In genomic region chr1:28642056-28642846, GRCh38 we compare ENCODE assay signal across 8 cellular contexts. TPM values are rescaled to one million over a fixed set of nuclear protein-coding genes. Genes with fewer than 3 reads are reported as not detected.
DNase-seq lines count a peak whose midpoint lies in the region; ATAC-seq and TF ChIP-seq lines count a peak whose summit lies in the region.

No MANE protein-coding gene starts in this region.

- H3K36me3 Mint-ChIP-seq in activated CD4-positive, alpha-beta T cell treated with anti-CD3 and anti-CD28 coated beads for 36 hours (ENCODE audit: low read depth) = peaks cover 5% of the 10 kb centered on the region

- ATAC-seq in activated CD4-positive, alpha-beta T cell treated with anti-CD3 and anti-CD28 coated beads for 36 hours = peak; percentile 18
- peak; percentile 13 for ATAC-seq in HG03103 (IDR thresholded peaks at IDR 0.05; ENCODE audit: low read depth, unreplicated experiment)

- H3K27ac Mint-ChIP-seq in activated CD4-positive, alpha-beta T cell treated with anti-CD3 and anti-CD28 coated beads for 36 hours = peak overlapping the region; percentile 97

- H3K4me3 ChIP-seq in WI38 (ENCODE audit: low read depth, low read length) = peak overlapping the region; percentile 85

- intact Hi-C loops in activated CD4-positive, alpha-beta T cell treated with anti-CD3 and anti-CD28 coated beads for 36 hours (cut with DNase I, micrococcal nuclease) = loop anchor here (2.0 to 10.0 kb wide), 8 partner anchors 123 to 1320 kb away; partner anchors contain the start of genes ATP5IF1 (in 1 of the 2), EYA3 (in 1 of the 2), PHACTR4 (in 1 of the 2) and STX12 (in 1 of the 2)
- intact Hi-C loops in posterior vena cava (cut with DNase I) = no loop called here

- H3K4me3 Mint-ChIP-seq in activated CD4-positive, alpha-beta T cell treated with anti-CD3 and anti-CD28 coated beads for 36 hours = peak overlapping the region; percentile 98

- TF ChIP-seq CTCF in WI38 (IDR thresholded peaks at IDR 0.05; ENCODE audit: low read depth, low read length) = no peak

- CTCF ChIA-PET in activated CD4-positive, alpha-beta T cell treated with anti-CD3 and anti-CD28 coated beads for 36 hours (lab: Charles Lee) = interaction anchor here (0.7 to 2.6 kb wide), 6 partner anchors 26 to 142 kb away, joined by 3 to 24 read pairs (median 4); partner anchors contain the start of genes GMEB1 and YTHDF2

- POLR2A ChIA-PET in activated CD4-positive, alpha-beta T cell treated with anti-CD3 and anti-CD28 coated beads for 36 hours (lab: Charles Lee) = interaction anchor here (0.6 to 2.5 kb wide), 13 partner anchors 17 to 540 kb away, joined by 3 to 35 read pairs (median 4); partner anchors contain the start of genes GMEB1, RCC1, SRSF4 and YTHDF2

- H3K9me3 Mint-ChIP-seq in activated CD4-positive, alpha-beta T cell treated with anti-CD3 and anti-CD28 coated beads for 36 hours (ENCODE audit: low read depth) = no peaks in the 10 kb centered on the region

- H3K27me3 Mint-ChIP-seq in activated CD4-positive, alpha-beta T cell treated with anti-CD3 and anti-CD28 coated beads for 36 hours = no peaks in the 10 kb centered on the region

- H3K4me1 Mint-ChIP-seq in activated CD4-positive, alpha-beta T cell treated with anti-CD3 and anti-CD28 coated beads for 36 hours = peaks cover 45% of the 10 kb centered on the region

- DNase-seq in activated CD4-positive, alpha-beta T cell treated with anti-CD3 and anti-CD28 coated beads for 36 hours = no peak
- no peak for DNase-seq in activated CD4-positive, alpha-beta T cell treated with anti-CD3 and anti-CD28 coated beads for 4 hours
- DNase-seq in foreskin melanocyte = peak; percentile 21
- peak; percentile 28 for DNase-seq in pons (ENCODE audit: low spot score)
- no peak for DNase-seq in posterior vena cava (ENCODE audit: low spot score)
- DNase-seq in cerebellar cortex (ENCODE audit: low spot score) = no peak

RNA-seq across cellular contexts. Expression of gene TAF12, which starts 0.6 kb away (rescaled TPM):
- total RNA-seq in activated CD4-positive, alpha-beta T cell treated with anti-CD3 and anti-CD28 coated beads for 36 hours = 10 to 100 TPM; 23.8 to 32.5 TPM
- total RNA-seq in posterior vena cava = 10 to 100 TPM; 14.9 to 16.5 TPM

RNA-seq across cellular contexts. Expression of gene RNU11, which starts 6.1 kb away (rescaled TPM):
- not detected for total RNA-seq in activated CD4-positive, alpha-beta T cell treated with anti-CD3 and anti-CD28 coated beads for 36 hours
- total RNA-seq in posterior vena cava = not detected

RNA-seq across cellular contexts. Expression of gene GMEB1, which starts 26.3 kb away (rescaled TPM):
- 10 to 100 TPM; 20.3 to 25.4 TPM for total RNA-seq in activated CD4-positive, alpha-beta T cell treated with anti-CD3 and anti-CD28 coated beads for 36 hours
- total RNA-seq in posterior vena cava = 10 to 100 TPM in 1 of 2 donors, 1 to 10 TPM in 1; 8.7 to 10.6 TPM

RNA-seq across cellular contexts. Expression of gene RAB42, which starts 50.2 kb away (rescaled TPM):
- total RNA-seq in activated CD4-positive, alpha-beta T cell treated with anti-CD3 and anti-CD28 coated beads for 36 hours = under 1 TPM in 1 of 2 experiments, not detected in 1; 0.09 TPM
- 1 to 10 TPM; 3.5 to 4.2 TPM for total RNA-seq in posterior vena cava

Comparison
In these comparisons a context has a peak if more than half of its experiments do, and no peak if none do; other contexts are left out.
1. DNase-seq: peak in foreskin melanocyte (single experiment) and pons (single experiment); none in activated CD4-positive, alpha-beta T cell treated with anti-CD3 and anti-CD28 coated beads for 36 hours (single experiment), activated CD4-positive, alpha-beta T cell treated with anti-CD3 and anti-CD28 coated beads for 4 hours (0 of 2), posterior vena cava (single experiment) and cerebellar cortex (single experiment).
2. intact Hi-C loops: an anchor here in activated CD4-positive, alpha-beta T cell treated with anti-CD3 and anti-CD28 coated beads for 36 hours (2.0 to 10.0 kb wide); none called in posterior vena cava.